17 cellular contexts compared by ENCODE assay signal in the genomic region with DNA sequence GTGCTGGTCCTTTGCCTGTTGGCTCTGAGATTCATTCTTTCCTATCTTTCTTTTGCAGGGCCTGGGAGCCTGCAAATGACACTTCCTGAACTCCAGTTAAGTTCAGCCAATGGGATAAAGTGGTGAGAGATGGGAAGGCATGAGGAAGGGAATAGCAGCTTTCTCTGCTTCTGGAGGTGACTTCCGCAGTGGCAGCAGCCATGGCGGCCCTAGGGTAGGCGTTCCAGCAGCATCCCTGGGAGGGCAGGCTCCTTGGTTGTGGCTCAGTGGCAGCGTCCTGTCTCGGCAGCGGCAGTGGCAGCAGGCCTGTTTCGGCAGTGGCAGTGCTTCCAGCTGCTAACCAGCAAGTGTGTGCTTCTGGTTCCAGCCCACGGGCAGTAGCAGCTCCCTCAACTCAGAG. TPM values are rescaled to one million over a fixed set of nuclear protein-coding genes. Genes with fewer than 3 reads are reported as not detected.
DNase-seq lines count a peak whose midpoint lies in the region; ATAC-seq and TF ChIP-seq lines count a peak whose summit lies in the region.
"Had no signal": no experiment of that assay in that cellular context is flagged by ENCODE, and none has a peak within 500 bp of the region (broad histone marks: within the 10 kb centered on the region; RNA-seq: fewer than 3 reads in every experiment).

No MANE protein-coding gene starts in this region.

- H3K14ac ChIP-seq in IMR-90 (replicated peaks; ENCODE audit: low read depth, low read length), result no peak overlapping the region
- H3K14ac ChIP-seq in neuronal stem cell (ENCODE audit: low read length), result no peak overlapping the region

- ATAC-seq in IMR-90 (ENCODE audit: low read depth), result no peak
- ATAC-seq: CD8-positive, alpha-beta T cell had no signal

- WGBS in IMR-90 (ENCODE audit: extremely low coverage in 2 of 2, insufficient read length in 1 of 2), 2 experiments, result no CpG with 5 or more reads among the region's 8 CpGs
- 88% methylated on average over 7 to 8 of the region's 8 CpGs for WGBS in endodermal cell (ENCODE audit: insufficient coverage in 1 of 2, insufficient read length in 1 of 2), 2 experiments
- WGBS in neuronal stem cell (ENCODE audit: extremely low coverage in 2 of 2, insufficient read length in 2 of 2, insufficient replicate concordance in 1 of 2), 2 donors, result no CpG with 5 or more reads among the region's 8 CpGs

- H3K18ac ChIP-seq in IMR-90 (ENCODE audit: low read depth, low read length) (no peak overlapping the region), neuronal stem cell (ENCODE audit: low read length) (peak overlapping the region; percentile 6)

- no peak overlapping the region for H2BK12ac ChIP-seq in neuronal stem cell (ENCODE audit: low read length)

- H3K27ac Mint-ChIP-seq in endodermal cell, result no peak overlapping the region
- H3K27ac Mint-ChIP-seq: CD14-positive monocyte; CD8-positive, alpha-beta T cell; IgD-negative memory B cell had no signal

- POLR2A ChIA-PET in IMR-90 (lab: Charles Lee; ENCODE audit: unreplicated experiment), result no interaction called here

- H3K36me3 ChIP-seq in IMR-90 (ENCODE audit: control insufficient read depth, insufficient read depth, low read length), result no peaks in the 10 kb centered on the region
- H3K36me3 ChIP-seq in endodermal cell (ENCODE audit: control insufficient read depth, insufficient read depth, low read length), result no peaks in the 10 kb centered on the region
- no peaks in the 10 kb centered on the region for H3K36me3 ChIP-seq in neuronal stem cell (replicated peaks in 1 of 2; ENCODE audit: control insufficient read depth in 2 of 2, insufficient read depth in 2 of 2, low read length in 2 of 2)
- H3K36me3 ChIP-seq in left ventricle myocardium inferior, result no peaks in the 10 kb centered on the region
- H3K36me3 ChIP-seq: BE2C had no signal

- no peak overlapping the region for H2AK9ac ChIP-seq in IMR-90 (replicated peaks; ENCODE audit: low read depth, low read length, poor library complexity)

- H4K91ac ChIP-seq in IMR-90 (ENCODE audit: insufficient read depth, low read depth, low read length) (no peak overlapping the region), neuronal stem cell (ENCODE audit: low read depth, low read length, poor library complexity) (no peak overlapping the region)

- H2BK20ac ChIP-seq in IMR-90 (ENCODE audit: low read depth, low read length), result no peak overlapping the region

- H2BK5ac ChIP-seq in IMR-90 (ENCODE audit: low read depth, low read length, poor library complexity, severe bottlenecking), result no peak overlapping the region
- no peak overlapping the region for H2BK5ac ChIP-seq in neuronal stem cell (ENCODE audit: low read length)

- H3K23ac ChIP-seq in IMR-90 (ENCODE audit: low read depth, low read length) (no peak overlapping the region), neuronal stem cell (ENCODE audit: low read depth, low read length, poor library complexity) (peak overlapping the region; percentile 56)

- CTCF ChIA-PET in IMR-90 (lab: Yijun Ruan, JAX), result no interaction called here

- H4K8ac ChIP-seq in IMR-90 (ENCODE audit: low read depth in 2 of 2, low read length in 2 of 2), result no peak overlapping the region
- H4K8ac ChIP-seq in neuronal stem cell (ENCODE audit: low read depth, low read length), result no peak overlapping the region

- no peaks in the 10 kb centered on the region for H3K9me3 ChIP-seq in IMR-90 (ENCODE audit: control insufficient read depth, insufficient read depth, low read length)
- H3K9me3 ChIP-seq in endodermal cell (ENCODE audit: control insufficient read depth, low read length), result no peaks in the 10 kb centered on the region
- H3K9me3 ChIP-seq in neuronal stem cell (replicated peaks in 1 of 2; ENCODE audit: control insufficient read depth in 2 of 2, insufficient read depth in 1 of 2, low read depth in 1 of 2, low read length in 2 of 2), result peaks cover 0 to 3% of the 10 kb centered on the region in 2 donors
- H3K9me3 ChIP-seq in left ventricle myocardium inferior (replicated peaks), result no peaks in the 10 kb centered on the region
- H3K9me3 ChIP-seq: A549, BE2C had no signal

- H3K4ac ChIP-seq in IMR-90 (ENCODE audit: low read depth, low read length), result no peak overlapping the region
- H3K4ac ChIP-seq in neuronal stem cell (ENCODE audit: low read length), result no peak overlapping the region

- BruUV-seq in IMR-90 (replicated peaks; lab: Mats Ljungman, UMichigan), result no TSS peak

- H3K56ac ChIP-seq in IMR-90 (ENCODE audit: extremely low read depth, insufficient read depth, low read length), result no peak overlapping the region

- intact Hi-C loops in IMR-90 (cut with micrococcal nuclease), result no loop called here
- intact Hi-C loops in left ventricle myocardium inferior (cut with micrococcal nuclease), result no loop called here

- in situ Hi-C loops in IMR-90 (cut with MboI; ENCODE audit: low sequenced_read_pairs), result no loop called here

- H3K36me3 Mint-ChIP-seq in endodermal cell (ENCODE audit: low read depth), result no peaks in the 10 kb centered on the region
- H3K36me3 Mint-ChIP-seq: CD14-positive monocyte; CD8-positive, alpha-beta T cell; IgD-negative memory B cell had no signal

- H3K4me1 ChIP-seq in IMR-90 (ENCODE audit: control insufficient read depth, insufficient read depth, low read length) (no peaks in the 10 kb centered on the region), endodermal cell (ENCODE audit: control insufficient read depth, insufficient read depth, low read length) (no peaks in the 10 kb centered on the region), neuronal stem cell (ENCODE audit: control insufficient read depth in 2 of 2, insufficient read depth in 1 of 2, low read depth in 1 of 2, low read length in 2 of 2) (peaks cover 1 to 17% of the 10 kb centered on the region in 2 donors), left ventricle myocardium inferior (peaks cover 4% of the 10 kb centered on the region)
- H3K4me1 ChIP-seq: A549 had no signal

- DNase-seq in IMR-90, result no peak
- peak; percentile 44 for DNase-seq in endodermal cell
- no peak for DNase-seq in neuronal stem cell (ENCODE audit: low spot score)
- DNase-seq in GM20000 (ENCODE audit: low spot score), result no peak
- DNase-seq in left ventricle myocardium inferior, result no peak
- no peak for DNase-seq in activated naive CD4-positive, alpha-beta T cell treated with anti-CD3 and anti-CD28 coated beads, Interleukin-2, amount 50 U/mL, for 16 hours
- no peak for DNase-seq in NCI-H524 treated with DMSO at 0.1 percent for 48 hours (lab: John Stamatoyannopoulos, UW)
- DNase-seq: BE2C; CD8-positive, alpha-beta T cell; COR-L47; DMS153; DND-41; GDM1; KG1 had no signal

- H2AK5ac ChIP-seq in IMR-90 (ENCODE audit: low read depth, low read length), result no peak overlapping the region
- no peak overlapping the region for H2AK5ac ChIP-seq in neuronal stem cell (ENCODE audit: low read depth, low read length)

- H4K5ac ChIP-seq in IMR-90 (ENCODE audit: low read depth, low read length), result no peak overlapping the region

- no peak overlapping the region for H3K9ac ChIP-seq in IMR-90 (ENCODE audit: low read depth, low read length)
- H3K9ac ChIP-seq in endodermal cell (ENCODE audit: extremely low read depth, low read length, poor library complexity, severe bottlenecking), result no peak overlapping the region
- H3K9ac ChIP-seq in neuronal stem cell (ENCODE audit: low read depth, low read length, poor library complexity), result no peak overlapping the region

- H2AFZ ChIP-seq in IMR-90 (replicated peaks; ENCODE audit: low read length, poor library complexity) (peak overlapping the region; percentile 29), neuronal stem cell (ENCODE audit: low read length) (peak overlapping the region; percentile 49)

- peaks cover 69% of the 10 kb centered on the region for H3K27me3 ChIP-seq in IMR-90 (ENCODE audit: control insufficient read depth, insufficient read depth, low read length)
- peaks cover 17% of the 10 kb centered on the region for H3K27me3 ChIP-seq in endodermal cell (ENCODE audit: control insufficient read depth, insufficient read depth, low read length, poor library complexity, severe bottlenecking)
- peaks cover 0 to 18% (median 8%) of the 10 kb centered on the region in 3 experiments for H3K27me3 ChIP-seq in neuronal stem cell (ENCODE audit: control insufficient read depth in 3 of 3, insufficient read depth in 3 of 3, low read depth in 1 of 3, low read length in 3 of 3)
- peaks cover 17% of the 10 kb centered on the region for H3K27me3 ChIP-seq in left ventricle myocardium inferior (ENCODE audit: low read depth)
- H3K27me3 ChIP-seq: BE2C had no signal

- H3K79me1 ChIP-seq in IMR-90 (ENCODE audit: low read depth in 1 of 2, low read length in 2 of 2) (no peaks in the 10 kb centered on the region), neuronal stem cell (ENCODE audit: low read depth, low read length) (peaks cover 2% of the 10 kb centered on the region)

- peaks cover 46% of the 10 kb centered on the region for H3K27me3 Mint-ChIP-seq in endodermal cell (ENCODE audit: insufficient read depth)

- no peaks in the 10 kb centered on the region for H3K9me1 ChIP-seq in IMR-90 (ENCODE audit: insufficient read depth, low read length)

- peaks cover 11% of the 10 kb centered on the region for H3K4me1 Mint-ChIP-seq in endodermal cell
- H3K4me1 Mint-ChIP-seq: IgD-negative memory B cell had no signal

- H3K4me3 Mint-ChIP-seq in endodermal cell, result no peak overlapping the region
- H3K4me3 Mint-ChIP-seq: CD14-positive monocyte; CD8-positive, alpha-beta T cell had no signal

- no peak for TF ChIP-seq RAD21 in IMR-90 (IDR thresholded peaks at IDR 0.05; ENCODE audit: low read length)

- no peak overlapping the region for H2BK15ac ChIP-seq in IMR-90 (ENCODE audit: low read depth, low read length)
- H2BK15ac ChIP-seq in neuronal stem cell (ENCODE audit: low read length), result no peak overlapping the region

- no peak for TF ChIP-seq POLR2A in IMR-90 (IDR thresholded peaks at IDR 0.05; ENCODE audit: low read depth, low read length)

- dilution Hi-C loops in IMR-90 (cut with HindIII; ENCODE audit: low sequenced_read_pairs, unreplicated experiment), result no loop called here

- H4K20me1 ChIP-seq in IMR-90 (ENCODE audit: insufficient read depth, low read length), result no peaks in the 10 kb centered on the region

- H3K4me2 ChIP-seq in IMR-90 (ENCODE audit: low read depth, low read length) (no peak overlapping the region), neuronal stem cell (ENCODE audit: insufficient read depth, low read length, poor library complexity, severe bottlenecking) (no peak overlapping the region)
- H3K4me2 ChIP-seq: A549 had no signal

- H2BK120ac ChIP-seq in IMR-90 (ENCODE audit: low read depth, low read length) (no peak overlapping the region), neuronal stem cell (ENCODE audit: low read depth, low read length) (no peak overlapping the region)

- TF ChIP-seq CTCF in IMR-90 (conservative IDR thresholded peaks at IDR 0.05; ENCODE audit: low read depth, low read length), result no peak
- no peak for TF ChIP-seq CTCF in endodermal cell (conservative IDR thresholded peaks at IDR 0.05)
- TF ChIP-seq CTCF in GM20000 (IDR thresholded peaks at IDR 0.05; ENCODE audit: extremely low read depth, missing control alignments), result no peak
- TF ChIP-seq CTCF in left ventricle myocardium inferior (IDR thresholded peaks at IDR 0.05; ENCODE audit: borderline replicate concordance), result no peak

- no peak overlapping the region for H3K4me3 ChIP-seq in IMR-90 (ENCODE audit: insufficient read depth, low read depth, low read length)
- H3K4me3 ChIP-seq in endodermal cell (ENCODE audit: low read length), result no peak overlapping the region
- H3K4me3 ChIP-seq in neuronal stem cell (ENCODE audit: low read length in 2 of 2), result no peak overlapping the region
- H3K4me3 ChIP-seq in left ventricle myocardium inferior, result no peak overlapping the region
- H3K4me3 ChIP-seq: A549 had no signal

- no peak overlapping the region for H3K27ac ChIP-seq in IMR-90 (ENCODE audit: insufficient read depth, low read length)
- H3K27ac ChIP-seq in endodermal cell (ENCODE audit: low read depth, low read length), result no peak overlapping the region
- H3K27ac ChIP-seq in neuronal stem cell (replicated peaks; ENCODE audit: low read length), result no peak overlapping the region
- no peak overlapping the region for H3K27ac ChIP-seq in left ventricle myocardium inferior (replicated peaks)
- H3K27ac ChIP-seq: A549 had no signal

- H3K9me3 Mint-ChIP-seq in endodermal cell, result no peaks in the 10 kb centered on the region
- H3K9me3 Mint-ChIP-seq: CD8-positive, alpha-beta T cell; IgD-negative memory B cell had no signal

RNA-seq across cellular contexts. Expression of a gene that starts 7.3 kb away (rescaled TPM):
- total RNA-seq in IMR-90 (2012; rRNA removed) (0.18 and 0.28 TPM in 2 replicates), endodermal cell (10 to 100 TPM; 52.7 to 80.0 TPM), left ventricle myocardium inferior (0.77 TPM)
- polyA plus RNA-seq in IMR-90 (2012; rRNA removed), result 0.29 and 0.36 TPM in 2 replicates
- polyA plus RNA-seq in IMR-90 (2012; cell fraction: cytosol; rRNA removed), result 0.21 and 0.36 TPM in 2 replicates
- polyA plus RNA-seq in IMR-90 (2012; cell fraction: nucleus; rRNA removed; ENCODE audit: low replicate concordance), result 0.08 and 0.32 TPM in 2 replicates
- 76.9 TPM for polyA plus RNA-seq in endodermal cell (2013, experiment 1 of 2)
- 84.7 TPM for polyA plus RNA-seq in endodermal cell (2013, experiment 2 of 2)
- 73.1 TPM for polyA plus RNA-seq in neuronal stem cell (2013, experiment 1 of 2)
- 65.6 TPM for polyA plus RNA-seq in neuronal stem cell (2013, experiment 2 of 2)
- total RNA-seq: CD8-positive, alpha-beta T cell had no signal
- polyA plus RNA-seq: CD14-positive monocyte, IgD-negative memory B cell had no signal

Comparison
In these comparisons a context has a peak if more than half of its experiments do, and no peak if none do; other contexts are left out.
1. RNA of a gene that starts 7.3 kb away (total RNA-seq): 52.7 to 80.0 TPM in endodermal cell; 0.77 TPM in left ventricle myocardium inferior (single experiment) and 0.18 to 0.28 TPM in IMR-90; every median in the first group is over 10 times any median in the second.